ENCODE assay signal across 20 cellular contexts in genomic region chr6:42754759-42755158, GRCh38. TPM values are rescaled to one million over a fixed set of nuclear protein-coding genes. Genes with fewer than 3 reads are reported as not detected.
A peak's percentile ranks its signal among the peaks of the same experiment; 100 is the strongest.
DNase-seq lines count a peak whose midpoint lies in the region; ATAC-seq, FAIRE-seq and TF ChIP-seq lines count a peak whose summit lies in the region.
"Had no signal": no experiment of that assay in that cellular context is flagged by ENCODE, and none has a peak within 500 bp of the region (broad histone marks: within the 10 kb centered on the region; RNA-seq: fewer than 3 reads in every experiment).

No MANE protein-coding gene starts in this region.

- POLR2A ChIA-PET in A549 (lab: Yijun Ruan, JAX): no interaction called here

- FAIRE-seq in A549 (lab: Jason Lieb, UNC): no peak
- FAIRE-seq: A204.1, GM12892, GM18507, H54, HTR-8/SVneo had no signal

- H3K4me1 ChIP-seq in A549 (no peaks in the 10 kb centered on the region), upper lobe of right lung (no peaks in the 10 kb centered on the region), colonic mucosa (no peaks in the 10 kb centered on the region)
- no peaks in the 10 kb centered on the region for H3K4me1 ChIP-seq in CD4-positive, CD25-positive, alpha-beta regulatory T cell (ENCODE audit: control insufficient read depth, insufficient read depth, low read length, poor library complexity, severe bottlenecking)

- no peaks in the 10 kb centered on the region for H3K9me3 ChIP-seq in A549
- H3K9me3 ChIP-seq in CD4-positive, CD25-positive, alpha-beta regulatory T cell (ENCODE audit: control insufficient read depth in 2 of 2, low read length in 2 of 2): no peaks in the 10 kb centered on the region
- no peaks in the 10 kb centered on the region for H3K9me3 ChIP-seq in upper lobe of right lung
- no peaks in the 10 kb centered on the region for H3K9me3 ChIP-seq in colonic mucosa

- no peak overlapping the region for H3K27ac ChIP-seq in A549
- H3K27ac ChIP-seq in CD4-positive, CD25-positive, alpha-beta regulatory T cell (ENCODE audit: insufficient read depth, low read length, poor library complexity, severe bottlenecking): no peak overlapping the region
- no peak overlapping the region for H3K27ac ChIP-seq in upper lobe of right lung
- no peak overlapping the region for H3K27ac ChIP-seq in colonic mucosa
- H3K27ac ChIP-seq: C4-2B, GM23248 had no signal

- TF ChIP-seq POLR2A in A549 (IDR thresholded peaks at IDR 0.05; ENCODE audit: low read length): no peak

- ATAC-seq in A549 (no peak), upper lobe of right lung (no peak)
- no peak for ATAC-seq in CD4-positive, CD25-positive, alpha-beta regulatory T cell (ENCODE audit: low read depth in 2 of 2)
- ATAC-seq in effector memory CD8-positive, alpha-beta T cell (replicated peaks): no peak

- TF ChIP-seq RAD21 in A549 (conservative IDR thresholded peaks at IDR 0.05 in 1 of 2, IDR thresholded peaks at IDR 0.05 in 1 of 2): no peak

- H3K27ac Mint-ChIP-seq in CD4-positive, CD25-positive, alpha-beta regulatory T cell: peak overlapping the region in 2 of 3 donors; percentile 64 to 74
- peak overlapping the region; percentile 9 to 68 for H3K27ac Mint-ChIP-seq in effector memory CD8-positive, alpha-beta T cell

- DNase-seq in A549 (ENCODE audit: low read depth in 1 of 2, low spot score in 1 of 2) (no peak), upper lobe of right lung (peak; percentile 17), dermis blood vessel endothelial cell (no peak), colonic mucosa (no peak)
- no peak for DNase-seq in CD4-positive, CD25-positive, alpha-beta regulatory T cell
- DNase-seq in effector memory CD8-positive, alpha-beta T cell: no peak
- DNase-seq: AML-193; CD4-positive, alpha-beta memory T cell; DMS153; DMS79; GDM1; GM23248; HCEC 1CT had no signal

- intact Hi-C loops in upper lobe of right lung (cut with DNase I): no loop called here
- intact Hi-C loops in colonic mucosa (cut with DNase I): no loop called here

- no peak overlapping the region for H3K9ac ChIP-seq in colonic mucosa (ENCODE audit: low read depth in 2 of 2, low read length in 2 of 2)
- H3K9ac ChIP-seq: GM23248 had no signal

- H3K36me3 Mint-ChIP-seq in CD4-positive, CD25-positive, alpha-beta regulatory T cell: peaks cover 43% of the 10 kb centered on the region
- peaks cover 7% of the 10 kb centered on the region for H3K36me3 Mint-ChIP-seq in effector memory CD8-positive, alpha-beta T cell (ENCODE audit: insufficient read depth)

- no peak overlapping the region for H3K4me3 ChIP-seq in A549
- H3K4me3 ChIP-seq in CD4-positive, CD25-positive, alpha-beta regulatory T cell (ENCODE audit: low read depth, low read length): no peak overlapping the region
- no peak overlapping the region for H3K4me3 ChIP-seq in upper lobe of right lung
- H3K4me3 ChIP-seq in colonic mucosa: no peak overlapping the region
- H3K4me3 ChIP-seq: GM23248 had no signal

- no peaks in the 10 kb centered on the region for H3K27me3 Mint-ChIP-seq in CD4-positive, CD25-positive, alpha-beta regulatory T cell
- H3K27me3 Mint-ChIP-seq in effector memory CD8-positive, alpha-beta T cell: no peaks in the 10 kb centered on the region
- H3K27me3 Mint-ChIP-seq: CD4-positive, alpha-beta memory T cell had no signal

- H3K36me3 ChIP-seq in CD4-positive, CD25-positive, alpha-beta regulatory T cell (ENCODE audit: control insufficient read depth, insufficient read depth, low read length): peaks cover 11% of the 10 kb centered on the region
- H3K36me3 ChIP-seq in upper lobe of right lung (no peaks in the 10 kb centered on the region), colonic mucosa (no peaks in the 10 kb centered on the region)

- 82% methylated on average over 5 of the region's 5 CpGs for WGBS in A549 (ENCODE audit: missing lambda C conversion rate)

- peaks cover 14 to 50% (median 32%) of the 10 kb centered on the region in 4 donors for H3K4me1 Mint-ChIP-seq in CD4-positive, CD25-positive, alpha-beta regulatory T cell
- peaks cover 27 to 33% of the 10 kb centered on the region in 2 donors for H3K4me1 Mint-ChIP-seq in effector memory CD8-positive, alpha-beta T cell (ENCODE audit: low read depth in 2 of 2)

- no peaks in the 10 kb centered on the region for H3K27me3 ChIP-seq in CD4-positive, CD25-positive, alpha-beta regulatory T cell (ENCODE audit: control insufficient read depth, insufficient read depth, low read length)
- H3K27me3 ChIP-seq in upper lobe of right lung: no peaks in the 10 kb centered on the region
- H3K27me3 ChIP-seq in colonic mucosa: no peaks in the 10 kb centered on the region

- H3K9me3 Mint-ChIP-seq in CD4-positive, CD25-positive, alpha-beta regulatory T cell: no peaks in the 10 kb centered on the region
- no peaks in the 10 kb centered on the region for H3K9me3 Mint-ChIP-seq in effector memory CD8-positive, alpha-beta T cell
- H3K9me3 Mint-ChIP-seq: CD4-positive, alpha-beta memory T cell had no signal

- H3K4me2 ChIP-seq in A549: no peak overlapping the region

- TF ChIP-seq CTCF in A549 (IDR thresholded peaks at IDR 0.05) (no peak), upper lobe of right lung (IDR thresholded peaks at IDR 0.05) (no peak), colonic mucosa (IDR thresholded peaks at IDR 0.05) (no peak)

- peak overlapping the region in 1 of 4 donors; percentile 6 for H3K4me3 Mint-ChIP-seq in CD4-positive, CD25-positive, alpha-beta regulatory T cell
- H3K4me3 Mint-ChIP-seq in effector memory CD8-positive, alpha-beta T cell: no peak overlapping the region
- H3K4me3 Mint-ChIP-seq: CD4-positive, alpha-beta memory T cell had no signal

- CTCF ChIA-PET in A549 (lab: Yijun Ruan, JAX): interaction anchor here (1.3 kb wide), 1 partner anchor 29 kb away, joined by 3 read pairs; no protein-coding TSS in a partner anchor

- no peak for TF ChIP-seq EP300 in A549 (IDR thresholded peaks at IDR 0.05)

TF ChIP-seq in A549, 52 proteins besides CTCF, POLR2A, EP300 and RAD21:
- no peak for TF ChIP-seq CHD2 (IDR thresholded peaks at IDR 0.05; ENCODE audit: low read length, partially characterized antibody)
- peak; percentile 98 for TF ChIP-seq MAFK (IDR thresholded peaks at IDR 0.05; ENCODE audit: partially characterized antibody)
- TF ChIP-seq, protein P1, sequence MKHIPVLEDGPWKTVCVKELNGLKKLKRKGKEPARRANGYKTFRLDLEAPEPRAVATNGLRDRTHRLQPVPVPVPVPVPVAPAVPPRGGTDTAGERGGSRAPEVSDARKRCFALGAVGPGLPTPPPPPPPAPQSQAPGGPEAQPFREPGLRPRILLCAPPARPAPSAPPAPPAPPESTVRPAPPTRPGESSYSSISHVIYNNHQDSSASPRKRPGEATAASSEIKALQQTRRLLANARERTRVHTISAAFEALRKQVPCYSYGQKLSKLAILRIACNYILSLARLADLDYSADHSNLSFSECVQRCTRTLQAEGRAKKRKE (CRISPR knock-in tag; IDR thresholded peaks at IDR 0.05; ENCODE audit: low read depth): no peak
- TF ChIP-seq SMC3 (IDR thresholded peaks at IDR 0.05): no peak
- TF ChIP-seq NFE2L2 (conservative IDR thresholded peaks at IDR 0.05; ENCODE audit: low read length): no peak
- TF ChIP-seq MAX (IDR thresholded peaks at IDR 0.05): no peak
- no peak for TF ChIP-seq ZNF302 (CRISPR knock-in tag; IDR thresholded peaks at IDR 0.05)
TF ChIP-seq in A549: peak in this region for 1.

RNA-seq across cellular contexts. Expression of gene TBCC, which starts 8.9 kb away (rescaled TPM):
- polyA plus RNA-seq in A549 (2011; rRNA removed) (10.2 and 10.3 TPM in 2 replicates), A549 (2017; fragmentation: RNase III; extraction: RNeasy Plus Mini Kit Qiagen cat#74134 plus additional on column Dnase treatment) (12.3 to 13.3 TPM (median 12.4 TPM) in 3 replicates)
- 10.3 and 12.8 TPM in 2 replicates for polyA plus RNA-seq in A549 (2012; cell fraction: cytosol; rRNA removed)
- polyA plus RNA-seq in A549 (2012; cell fraction: nucleus; rRNA removed): 11.8 and 12.4 TPM in 2 replicates
- polyA minus RNA-seq in A549 (2011; rRNA and poly(A)+ RNA removed): 8.1 and 8.3 TPM in 2 replicates
- 89.2 TPM for total RNA-seq in CD4-positive, CD25-positive, alpha-beta regulatory T cell
- polyA plus RNA-seq in CD4-positive, CD25-positive, alpha-beta regulatory T cell: 100 to 1,000 TPM; 117 to 136 (median 134) TPM
- total RNA-seq in upper lobe of right lung (17.8 TPM), dermis blood vessel endothelial cell (41.9 and 53.4 TPM in 2 replicates), colonic mucosa (10 to 100 TPM; 24.2 to 24.8 TPM)

RNA-seq across cellular contexts. Expression of gene BICRAL, which starts 27.1 kb away (rescaled TPM):
- polyA plus RNA-seq in A549 (2011; rRNA removed) (8.6 and 9.0 TPM in 2 replicates), A549 (2017; fragmentation: RNase III; extraction: RNeasy Plus Mini Kit Qiagen cat#74134 plus additional on column Dnase treatment) (2.9 to 3.5 TPM (median 3.3 TPM) in 3 replicates)
- polyA plus RNA-seq in A549 (2012; cell fraction: cytosol; rRNA removed): 2.7 and 3.5 TPM in 2 replicates
- polyA plus RNA-seq in A549 (2012; cell fraction: nucleus; rRNA removed): 2.6 and 2.9 TPM in 2 replicates
- 11.6 and 15.3 TPM in 2 replicates for polyA minus RNA-seq in A549 (2011; rRNA and poly(A)+ RNA removed)
- total RNA-seq in CD4-positive, CD25-positive, alpha-beta regulatory T cell: 47.0 TPM
- 1 to 10 TPM; 3.3 to 3.8 (median 3.4) TPM for polyA plus RNA-seq in CD4-positive, CD25-positive, alpha-beta regulatory T cell
- total RNA-seq in upper lobe of right lung (21.0 TPM), dermis blood vessel endothelial cell (4.9 and 6.8 TPM in 2 replicates), colonic mucosa (10 to 100 TPM; 11.5 to 15.3 TPM)

RNA-seq across cellular contexts. Expression of gene PRPH2, which starts 32.4 kb away (rescaled TPM):
- polyA plus RNA-seq in A549 (2011; rRNA removed) (not detected in 2 replicates), A549 (2017; fragmentation: RNase III; extraction: RNeasy Plus Mini Kit Qiagen cat#74134 plus additional on column Dnase treatment) (not detected in 3 replicates)
- polyA plus RNA-seq in A549 (2012; cell fraction: cytosol; rRNA removed): not detected in 2 replicates
- polyA plus RNA-seq in A549 (2012; cell fraction: nucleus; rRNA removed): not detected in 2 replicates
- not detected in 2 replicates for polyA minus RNA-seq in A549 (2011; rRNA and poly(A)+ RNA removed)
- not detected for total RNA-seq in CD4-positive, CD25-positive, alpha-beta regulatory T cell
- under 1 TPM in 3 of 4 donors, not detected in 1; 0.07 to 0.29 (median 0.18) TPM for polyA plus RNA-seq in CD4-positive, CD25-positive, alpha-beta regulatory T cell
- total RNA-seq in upper lobe of right lung (1.2 TPM), dermis blood vessel endothelial cell (0.17 and 2.0 TPM in 2 replicates), colonic mucosa (under 1 TPM; 0.32 to 0.35 TPM)
- total RNA-seq: CD4-positive, alpha-beta memory T cell; Daoy had no signal
